11 cellular contexts compared by ENCODE assay signal in the genomic region with DNA sequence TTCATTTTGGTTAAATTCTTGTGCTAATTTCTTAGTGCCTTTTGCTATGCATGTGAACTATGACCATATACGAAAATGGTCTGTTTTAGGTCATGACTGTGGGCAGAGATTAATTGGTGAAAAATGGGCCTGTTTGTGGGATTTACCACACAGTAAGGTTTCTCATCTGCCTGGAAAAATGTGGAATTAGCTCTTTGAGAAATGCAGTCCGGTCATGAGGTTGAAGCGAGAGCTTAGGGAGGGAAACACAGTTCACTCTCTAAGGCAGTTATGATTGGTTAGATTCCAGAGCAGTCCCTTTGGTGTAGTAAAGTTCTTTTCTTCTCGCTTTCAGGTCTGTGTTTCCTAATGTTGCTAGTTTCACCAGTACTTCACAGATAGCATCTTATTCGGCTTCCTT. TPM values are rescaled to one million over a fixed set of nuclear protein-coding genes. Genes with fewer than 3 reads are reported as not detected.
DNase-seq lines count a peak whose midpoint lies in the region; ATAC-seq and TF ChIP-seq lines count a peak whose summit lies in the region.
"Had no signal": no experiment of that assay in that cellular context is flagged by ENCODE, and none has a peak within 500 bp of the region (broad histone marks: within the 10 kb centered on the region; RNA-seq: fewer than 3 reads in every experiment).

No MANE protein-coding gene starts in this region.

- H3K4me1 Mint-ChIP-seq in HFFc6 (ENCODE audit: low read depth) = peaks cover 8% of the 10 kb centered on the region; the same call in 1 of the 2 replicates

- peaks cover 31% of the 10 kb centered on the region for H4K20me1 ChIP-seq in BLaER1

- H3K36me3 Mint-ChIP-seq in HFFc6 (ENCODE audit: low read depth) = no peaks in the 10 kb centered on the region
- peaks cover 29 to 44% of the 10 kb centered on the region in 2 donors for H3K36me3 Mint-ChIP-seq in activated naive CD4-positive, alpha-beta T cell treated with anti-CD3 and anti-CD28 coated beads, Interleukin-2, amount 50 U/mL, for 72 hours

- DNase-seq in HFFc6 = no peak
- DNase-seq in activated naive CD4-positive, alpha-beta T cell treated with anti-CD3 and anti-CD28 coated beads, Interleukin-2, amount 50 U/mL, for 72 hours (ENCODE audit: low spot score in 2 of 2) = no peak
- no peak for DNase-seq in NCI-H1105 (lab: John Stamatoyannopoulos, UW)
- no peak for DNase-seq in activated CD8-positive, alpha-beta memory T cell treated with anti-CD3 and anti-CD28 coated beads, Interleukin-2, amount 50 U/mL, for 4 hours
- DNase-seq in activated CD4-positive, CD25-positive, alpha-beta regulatory T cell treated with anti-CD3 and anti-CD28 coated beads, Interleukin-2, amount 50 U/mL, for 72 hours = no peak
- DNase-seq: Kasumi-1, NCI-H446 had no signal

- H3K4me1 ChIP-seq in BLaER1 (peaks cover 25% of the 10 kb centered on the region), mucosa of rectum (ENCODE audit: control insufficient read depth in 2 of 2, insufficient read depth in 2 of 2, low read length in 2 of 2) (peaks cover 6 to 17% of the 10 kb centered on the region in 2 donors)

- H3K36me3 ChIP-seq in BLaER1 (no peaks in the 10 kb centered on the region), mucosa of rectum (ENCODE audit: control insufficient read depth in 2 of 2, insufficient read depth in 2 of 2, low read length in 2 of 2) (no peaks in the 10 kb centered on the region)
- H3K36me3 ChIP-seq: suprapubic skin had no signal

- H3K9ac ChIP-seq in BLaER1 = no peak overlapping the region
- H3K9ac ChIP-seq in mucosa of rectum (ENCODE audit: low read depth in 1 of 2, low read length in 2 of 2) = peak overlapping the region in 1 of 2 donors; percentile 10

- H3K4me2 ChIP-seq in BLaER1 = peak overlapping the region; percentile 97; the same call in 1 of the 2 replicates

- no peak for TF ChIP-seq CTCF in HFFc6 (IDR thresholded peaks at IDR 0.05)

- H3K27me3 ChIP-seq in BLaER1 (peaks cover 32% of the 10 kb centered on the region), mucosa of rectum (ENCODE audit: control insufficient read depth in 2 of 2, insufficient read depth in 2 of 2, low read length in 2 of 2) (no peaks in the 10 kb centered on the region)

- no peak for ATAC-seq in activated naive CD4-positive, alpha-beta T cell treated with anti-CD3 and anti-CD28 coated beads, Interleukin-2, amount 50 U/mL, for 72 hours
- ATAC-seq in HG03460 (IDR thresholded peaks at IDR 0.05; ENCODE audit: unreplicated experiment) = no peak

- H3K27me3 Mint-ChIP-seq in HFFc6 (ENCODE audit: insufficient read depth) = peaks cover 18% of the 10 kb centered on the region

- H3K9me3 Mint-ChIP-seq in HFFc6 = no peaks in the 10 kb centered on the region
- H3K9me3 Mint-ChIP-seq in activated naive CD4-positive, alpha-beta T cell treated with anti-CD3 and anti-CD28 coated beads, Interleukin-2, amount 50 U/mL, for 72 hours = no peaks in the 10 kb centered on the region

- no peak overlapping the region for H3K27ac ChIP-seq in BLaER1
- H3K27ac ChIP-seq in mucosa of rectum (ENCODE audit: low read depth in 2 of 2, low read length in 2 of 2) = no peak overlapping the region
- H3K27ac ChIP-seq: suprapubic skin had no signal

- 0 out of 2 replicates have a peak overlapping the region, but pooled peaks have one; percentile 44 for H3K4me3 Mint-ChIP-seq in HFFc6

- H3K27ac Mint-ChIP-seq in HFFc6 = no peak overlapping the region
- H3K27ac Mint-ChIP-seq in activated naive CD4-positive, alpha-beta T cell treated with anti-CD3 and anti-CD28 coated beads, Interleukin-2, amount 50 U/mL, for 72 hours = peak overlapping the region; percentile 60 to 88

- H3K9me3 ChIP-seq in BLaER1 (no peaks in the 10 kb centered on the region), mucosa of rectum (ENCODE audit: control insufficient read depth in 2 of 2, low read length in 2 of 2) (no peaks in the 10 kb centered on the region)
- H3K9me3 ChIP-seq: suprapubic skin had no signal

- no peak overlapping the region for H3K4me3 ChIP-seq in BLaER1
- peak overlapping the region; percentile 12 to 97 for H3K4me3 ChIP-seq in mucosa of rectum (ENCODE audit: low read length in 2 of 2)

RNA-seq across cellular contexts. Expression of a gene that starts 1.2 kb away (rescaled TPM):
- under 1 TPM in 2 of 6 experiments, not detected in 4; 0.05 to 0.06 TPM for total RNA-seq in HFFc6 (2021; fragmentation: NEBNext Ultra II Directional; extraction: Animal tissue kit (Norgen Biotek cat#: 25700))
- 10 to 100 TPM; 10.7 to 42.5 TPM for total RNA-seq in activated naive CD4-positive, alpha-beta T cell treated with anti-CD3 and anti-CD28 coated beads, Interleukin-2, amount 50 U/mL, for 72 hours

Comparison
In these comparisons a context has a peak if more than half of its experiments do, and no peak if none do; other contexts are left out.
1. RNA of a gene that starts 1.2 kb away (total RNA-seq): 10.7 to 42.5 TPM in activated naive CD4-positive, alpha-beta T cell treated with anti-CD3 and anti-CD28 coated beads, Interleukin-2, amount 50 U/mL, for 72 hours; 0.05 to 0.06 TPM in HFFc6; every median in the first group is over 10 times any median in the second.